In the genomic region with DNA sequence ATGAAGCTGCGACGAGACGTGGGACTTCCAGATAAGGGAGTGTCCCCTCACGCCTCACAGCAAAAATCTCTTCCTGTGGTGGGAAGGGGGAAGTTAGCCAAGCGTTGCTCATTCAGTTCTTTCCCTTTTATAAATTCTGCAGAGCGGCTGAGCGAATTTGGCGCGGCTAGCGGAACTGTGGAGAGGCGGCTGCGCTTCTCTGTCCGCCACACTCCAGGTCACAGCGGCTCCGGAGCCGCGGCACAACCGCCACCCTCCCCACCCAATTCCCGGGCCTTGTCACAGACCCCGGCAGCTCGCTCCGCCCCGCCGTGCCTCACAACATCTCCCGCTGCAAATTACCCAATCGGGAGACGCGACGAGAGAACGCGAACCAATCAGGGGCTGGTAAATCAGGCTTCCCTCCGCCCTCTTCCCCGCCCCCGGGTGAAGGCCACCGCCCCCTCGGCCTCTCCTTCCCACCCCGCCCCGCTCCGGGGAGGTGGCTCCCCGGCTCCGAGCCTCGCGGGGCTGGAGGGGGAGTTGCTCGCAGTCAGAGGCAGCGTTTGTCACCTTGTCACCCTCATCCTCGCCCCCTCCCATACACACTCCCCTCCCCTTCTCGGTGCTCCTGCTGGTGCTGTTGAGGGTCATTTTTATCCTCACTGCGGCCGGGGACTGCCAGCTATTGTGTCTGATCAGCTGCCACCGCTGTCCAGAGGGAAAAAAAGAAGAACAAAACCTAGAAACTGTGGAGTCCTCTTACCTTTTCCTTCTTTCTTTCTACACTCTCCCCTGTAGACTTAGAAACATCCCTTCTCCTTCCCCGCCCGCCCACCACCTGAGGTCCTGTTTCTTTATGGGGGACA, we compare ENCODE assay signal across 1 cellular context.
A peak's percentile ranks its signal among the peaks of the same experiment; 100 is the strongest.
TF ChIP-seq lines count a peak whose summit lies in the region.

No MANE protein-coding gene starts in this region.

TF ChIP-seq in HEK293, 187 proteins besides CTCF, POLR2A, EP300 and RAD21 (continued from another document and continues in another):
- TF ChIP-seq BCL11A (tag by site-specific recombination; IDR thresholded peaks at IDR 0.05; ENCODE audit: low read depth) (0 out of 2 replicates have a peak, but pooled peaks have one; percentile 11), ZNF266 (tag by site-specific recombination; IDR thresholded peaks at IDR 0.05; ENCODE audit: low read depth) (peak; percentile 67; the same call in 1 of the 2 replicates), ELK4 (IDR thresholded peaks at IDR 0.05; ENCODE audit: borderline replicate concordance, low read depth, low read length) (no peak), ZNF157 (tag by site-specific recombination; IDR thresholded peaks at IDR 0.05) (no peak), ZNF292 (tag by site-specific recombination; IDR thresholded peaks at IDR 0.05; ENCODE audit: borderline replicate concordance, low read depth) (no peak), ZNF175 (tag by site-specific recombination; IDR thresholded peaks at IDR 0.05) (no peak), ZBTB7A (tag by site-specific recombination; IDR thresholded peaks at IDR 0.05; ENCODE audit: low read depth) (0 out of 2 replicates have a peak, but pooled peaks have one; percentile 1), ZIC2 (tag by site-specific recombination; IDR thresholded peaks at IDR 0.05) (peak; percentile 42; the same call in 1 of the 2 replicates), ZNF23 (tag by site-specific recombination; IDR thresholded peaks at IDR 0.05; ENCODE audit: borderline replicate concordance) (no peak), SP2 (tag by site-specific recombination; IDR thresholded peaks at IDR 0.05) (peak; percentile 97), ZNF596 (tag by site-specific recombination; IDR thresholded peaks at IDR 0.05) (no peak), KLF1 (tag by site-specific recombination; IDR thresholded peaks at IDR 0.05) (peak; percentile 71), ZNF324 (tag by site-specific recombination; IDR thresholded peaks at IDR 0.05) (no peak), HIC1 (tag by site-specific recombination; IDR thresholded peaks at IDR 0.05) (no peak), ZNF561 (tag by site-specific recombination; IDR thresholded peaks at IDR 0.05; ENCODE audit: borderline replicate concordance) (peak; percentile 53; the same call in 1 of the 2 replicates), ZNF335 (tag by site-specific recombination; conservative IDR thresholded peaks at IDR 0.05) (peak; percentile 86), EGR2 (tag by site-specific recombination; IDR thresholded peaks at IDR 0.05; ENCODE audit: low read depth) (peak; percentile 61), ZBTB48 (tag by site-specific recombination; IDR thresholded peaks at IDR 0.05) (peak; percentile 12; the same call in 1 of the 2 replicates), GLI2 (tag by site-specific recombination; IDR thresholded peaks at IDR 0.05; ENCODE audit: borderline replicate concordance, low read depth) (no peak), PATZ1 (tag by site-specific recombination; IDR thresholded peaks at IDR 0.05) (peak; percentile 87), REPIN1 (tag by site-specific recombination; IDR thresholded peaks at IDR 0.05; ENCODE audit: low read depth) (no peak), ZBTB20 (tag by site-specific recombination; IDR thresholded peaks at IDR 0.05) (peak; percentile 82; the same call in 1 of the 2 replicates), GFI1B (tag by site-specific recombination; IDR thresholded peaks at IDR 0.05) (no peak), FEZF1 (tag by site-specific recombination; IDR thresholded peaks at IDR 0.05) (peak; percentile 20; the same call in 1 of the 2 replicates), SP3 (tag by site-specific recombination; IDR thresholded peaks at IDR 0.05) (peak; percentile 96), ZFP41 (tag by site-specific recombination; IDR thresholded peaks at IDR 0.05; ENCODE audit: borderline replicate concordance) (no peak), ZBTB6 (tag by site-specific recombination; IDR thresholded peaks at IDR 0.05) (peak; percentile 83), YY2 (tag by site-specific recombination; IDR thresholded peaks at IDR 0.05) (no peak), ZNF114 (tag by site-specific recombination; IDR thresholded peaks at IDR 0.05) (no peak), HOXA7 (CRISPR knock-in tag; IDR thresholded peaks at IDR 0.05; ENCODE audit: borderline replicate concordance) (no peak)
- TF ChIP-seq, protein P1, sequence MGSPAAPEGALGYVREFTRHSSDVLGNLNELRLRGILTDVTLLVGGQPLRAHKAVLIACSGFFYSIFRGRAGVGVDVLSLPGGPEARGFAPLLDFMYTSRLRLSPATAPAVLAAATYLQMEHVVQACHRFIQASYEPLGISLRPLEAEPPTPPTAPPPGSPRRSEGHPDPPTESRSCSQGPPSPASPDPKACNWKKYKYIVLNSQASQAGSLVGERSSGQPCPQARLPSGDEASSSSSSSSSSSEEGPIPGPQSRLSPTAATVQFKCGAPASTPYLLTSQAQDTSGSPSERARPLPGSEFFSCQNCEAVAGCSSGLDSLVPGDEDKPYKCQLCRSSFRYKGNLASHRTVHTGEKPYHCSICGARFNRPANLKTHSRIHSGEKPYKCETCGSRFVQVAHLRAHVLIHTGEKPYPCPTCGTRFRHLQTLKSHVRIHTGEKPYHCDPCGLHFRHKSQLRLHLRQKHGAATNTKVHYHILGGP (tag by site-specific recombination; IDR thresholded peaks at IDR 0.05), result no peak
- TF ChIP-seq, protein P2, sequence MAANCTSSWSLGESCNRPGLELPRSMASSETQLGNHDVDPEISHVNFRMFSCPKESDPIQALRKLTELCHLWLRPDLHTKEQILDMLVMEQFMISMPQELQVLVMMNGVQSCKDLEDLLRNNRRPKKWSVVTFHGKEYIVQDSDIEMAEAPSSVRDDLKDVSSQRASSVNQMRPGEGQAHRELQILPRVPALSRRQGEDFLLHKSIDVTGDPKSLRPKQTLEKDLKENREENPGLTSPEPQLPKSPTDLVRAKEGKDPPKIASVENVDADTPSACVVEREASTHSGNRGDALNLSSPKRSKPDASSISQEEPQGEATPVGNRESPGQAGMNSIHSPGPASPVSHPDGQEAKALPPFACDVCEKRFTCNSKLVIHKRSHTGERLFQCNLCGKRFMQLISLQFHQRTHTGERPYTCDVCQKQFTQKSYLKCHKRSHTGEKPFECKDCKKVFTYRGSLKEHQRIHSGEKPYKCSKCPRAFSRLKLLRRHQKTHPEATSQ (tag by site-specific recombination; IDR thresholded peaks at IDR 0.05), result no peak
- TF ChIP-seq, protein P3, sequence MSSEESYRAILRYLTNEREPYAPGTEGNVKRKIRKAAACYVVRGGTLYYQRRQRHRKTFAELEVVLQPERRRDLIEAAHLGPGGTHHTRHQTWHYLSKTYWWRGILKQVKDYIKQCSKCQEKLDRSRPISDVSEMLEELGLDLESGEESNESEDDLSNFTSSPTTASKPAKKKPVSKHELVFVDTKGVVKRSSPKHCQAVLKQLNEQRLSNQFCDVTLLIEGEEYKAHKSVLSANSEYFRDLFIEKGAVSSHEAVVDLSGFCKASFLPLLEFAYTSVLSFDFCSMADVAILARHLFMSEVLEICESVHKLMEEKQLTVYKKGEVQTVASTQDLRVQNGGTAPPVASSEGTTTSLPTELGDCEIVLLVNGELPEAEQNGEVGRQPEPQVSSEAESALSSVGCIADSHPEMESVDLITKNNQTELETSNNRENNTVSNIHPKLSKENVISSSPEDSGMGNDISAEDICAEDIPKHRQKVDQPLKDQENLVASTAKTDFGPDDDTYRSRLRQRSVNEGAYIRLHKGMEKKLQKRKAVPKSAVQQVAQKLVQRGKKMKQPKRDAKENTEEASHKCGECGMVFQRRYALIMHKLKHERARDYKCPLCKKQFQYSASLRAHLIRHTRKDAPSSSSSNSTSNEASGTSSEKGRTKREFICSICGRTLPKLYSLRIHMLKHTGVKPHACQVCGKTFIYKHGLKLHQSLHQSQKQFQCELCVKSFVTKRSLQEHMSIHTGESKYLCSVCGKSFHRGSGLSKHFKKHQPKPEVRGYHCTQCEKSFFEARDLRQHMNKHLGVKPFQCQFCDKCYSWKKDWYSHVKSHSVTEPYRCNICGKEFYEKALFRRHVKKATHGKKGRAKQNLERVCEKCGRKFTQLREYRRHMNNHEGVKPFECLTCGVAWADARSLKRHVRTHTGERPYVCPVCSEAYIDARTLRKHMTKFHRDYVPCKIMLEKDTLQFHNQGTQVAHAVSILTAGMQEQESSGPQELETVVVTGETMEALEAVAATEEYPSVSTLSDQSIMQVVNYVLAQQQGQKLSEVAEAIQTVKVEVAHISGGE (tag by site-specific recombination; conservative IDR thresholded peaks at IDR 0.05; ENCODE audit: low read depth), result peak; percentile 56
- TF ChIP-seq, protein P4, sequence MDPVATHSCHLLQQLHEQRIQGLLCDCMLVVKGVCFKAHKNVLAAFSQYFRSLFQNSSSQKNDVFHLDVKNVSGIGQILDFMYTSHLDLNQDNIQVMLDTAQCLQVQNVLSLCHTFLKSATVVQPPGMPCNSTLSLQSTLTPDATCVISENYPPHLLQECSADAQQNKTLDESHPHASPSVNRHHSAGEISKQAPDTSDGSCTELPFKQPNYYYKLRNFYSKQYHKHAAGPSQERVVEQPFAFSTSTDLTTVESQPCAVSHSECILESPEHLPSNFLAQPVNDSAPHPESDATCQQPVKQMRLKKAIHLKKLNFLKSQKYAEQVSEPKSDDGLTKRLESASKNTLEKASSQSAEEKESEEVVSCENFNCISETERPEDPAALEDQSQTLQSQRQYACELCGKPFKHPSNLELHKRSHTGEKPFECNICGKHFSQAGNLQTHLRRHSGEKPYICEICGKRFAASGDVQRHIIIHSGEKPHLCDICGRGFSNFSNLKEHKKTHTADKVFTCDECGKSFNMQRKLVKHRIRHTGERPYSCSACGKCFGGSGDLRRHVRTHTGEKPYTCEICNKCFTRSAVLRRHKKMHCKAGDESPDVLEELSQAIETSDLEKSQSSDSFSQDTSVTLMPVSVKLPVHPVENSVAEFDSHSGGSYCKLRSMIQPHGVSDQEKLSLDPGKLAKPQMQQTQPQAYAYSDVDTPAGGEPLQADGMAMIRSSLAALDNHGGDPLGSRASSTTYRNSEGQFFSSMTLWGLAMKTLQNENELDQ (tag by site-specific recombination; IDR thresholded peaks at IDR 0.05; ENCODE audit: low read depth), result no peak
- TF ChIP-seq, protein P5, sequence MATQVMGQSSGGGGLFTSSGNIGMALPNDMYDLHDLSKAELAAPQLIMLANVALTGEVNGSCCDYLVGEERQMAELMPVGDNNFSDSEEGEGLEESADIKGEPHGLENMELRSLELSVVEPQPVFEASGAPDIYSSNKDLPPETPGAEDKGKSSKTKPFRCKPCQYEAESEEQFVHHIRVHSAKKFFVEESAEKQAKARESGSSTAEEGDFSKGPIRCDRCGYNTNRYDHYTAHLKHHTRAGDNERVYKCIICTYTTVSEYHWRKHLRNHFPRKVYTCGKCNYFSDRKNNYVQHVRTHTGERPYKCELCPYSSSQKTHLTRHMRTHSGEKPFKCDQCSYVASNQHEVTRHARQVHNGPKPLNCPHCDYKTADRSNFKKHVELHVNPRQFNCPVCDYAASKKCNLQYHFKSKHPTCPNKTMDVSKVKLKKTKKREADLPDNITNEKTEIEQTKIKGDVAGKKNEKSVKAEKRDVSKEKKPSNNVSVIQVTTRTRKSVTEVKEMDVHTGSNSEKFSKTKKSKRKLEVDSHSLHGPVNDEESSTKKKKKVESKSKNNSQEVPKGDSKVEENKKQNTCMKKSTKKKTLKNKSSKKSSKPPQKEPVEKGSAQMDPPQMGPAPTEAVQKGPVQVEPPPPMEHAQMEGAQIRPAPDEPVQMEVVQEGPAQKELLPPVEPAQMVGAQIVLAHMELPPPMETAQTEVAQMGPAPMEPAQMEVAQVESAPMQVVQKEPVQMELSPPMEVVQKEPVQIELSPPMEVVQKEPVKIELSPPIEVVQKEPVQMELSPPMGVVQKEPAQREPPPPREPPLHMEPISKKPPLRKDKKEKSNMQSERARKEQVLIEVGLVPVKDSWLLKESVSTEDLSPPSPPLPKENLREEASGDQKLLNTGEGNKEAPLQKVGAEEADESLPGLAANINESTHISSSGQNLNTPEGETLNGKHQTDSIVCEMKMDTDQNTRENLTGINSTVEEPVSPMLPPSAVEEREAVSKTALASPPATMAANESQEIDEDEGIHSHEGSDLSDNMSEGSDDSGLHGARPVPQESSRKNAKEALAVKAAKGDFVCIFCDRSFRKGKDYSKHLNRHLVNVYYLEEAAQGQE (tag by site-specific recombination; IDR thresholded peaks at IDR 0.05), result peak; percentile 60
